ENCODE assay signal across 14 cellular contexts in the genomic region with DNA sequence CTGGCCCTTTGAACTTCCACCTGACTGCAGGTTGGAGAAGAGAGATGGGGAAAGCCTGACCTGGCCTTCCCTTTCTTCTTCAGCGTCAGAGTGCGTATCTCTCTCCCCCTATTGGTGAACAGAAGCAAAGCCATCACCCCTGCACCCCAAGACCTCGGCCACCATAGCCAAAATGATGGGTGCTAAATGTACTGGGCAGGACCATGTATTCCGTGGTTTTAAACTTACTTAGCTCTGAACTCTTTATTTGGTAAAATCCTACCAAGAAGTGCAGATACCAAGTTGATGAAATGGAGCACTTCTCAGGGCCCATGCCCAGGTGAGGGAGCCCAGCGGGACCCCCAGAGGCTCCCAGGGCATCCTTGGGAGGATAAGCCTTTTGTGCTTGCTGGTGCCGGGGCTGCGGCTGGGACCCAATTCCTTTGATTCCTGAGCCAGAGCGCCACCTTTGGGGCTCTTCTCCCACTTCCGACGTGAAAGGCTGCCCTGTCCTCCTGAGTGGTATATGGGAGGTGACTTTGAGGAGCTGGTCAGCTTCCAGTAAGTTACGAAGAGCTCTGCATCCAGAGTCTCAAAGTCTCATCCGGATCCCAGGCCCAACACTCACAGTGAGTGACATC. TPM values are rescaled to one million over a fixed set of nuclear protein-coding genes. Genes with fewer than 3 reads are reported as not detected.
DNase-seq lines count a peak whose midpoint lies in the region; ATAC-seq, FAIRE-seq and TF ChIP-seq lines count a peak whose summit lies in the region.
"Had no signal": no experiment of that assay in that cellular context is flagged by ENCODE, and none has a peak within 500 bp of the region (broad histone marks: within the 10 kb centered on the region; RNA-seq: fewer than 3 reads in every experiment).

No MANE protein-coding gene starts in this region.

- no peak overlapping the region; the same call in 1 of the 2 replicates for H4K8ac ChIP-seq in H1 (ENCODE audit: extremely low read depth, insufficient read depth, low read length)

- TF ChIP-seq CTCF in H1 (IDR thresholded peaks at IDR 0.05; ENCODE audit: control extremely low read depth in 1 of 3, insufficient read depth in 1 of 3, low read depth in 1 of 3, low read length in 3 of 3): peak; percentile 29 to 37 (median 32); a peak in 3 of 4 replicates
- TF ChIP-seq CTCF in PC-9 (conservative IDR thresholded peaks at IDR 0.05): no peak

- no peak overlapping the region for H2BK20ac ChIP-seq in H1 (ENCODE audit: low read length)

- H3K79me2 ChIP-seq in H1 (ENCODE audit: control insufficient read depth in 1 of 2, insufficient read depth in 2 of 2, low read length in 2 of 2) (peaks cover 0 to 96% of the 10 kb centered on the region in 2 experiments; a peak in 3 of 4 replicates), PC-9 (ENCODE audit: low read depth) (no peaks in the 10 kb centered on the region)

- no peak for TF ChIP-seq EP300 in H1 (IDR thresholded peaks at IDR 0.05; ENCODE audit: borderline replicate concordance in 1 of 2, low read depth in 2 of 2, low read length in 2 of 2)

- no peak overlapping the region for H3K56ac ChIP-seq in H1 (replicated peaks; ENCODE audit: insufficient read length, low read depth, low read length)

- POLR2A ChIA-PET in H1 (lab: Charles Lee; ENCODE audit: partially characterized antibody) (interaction anchor here (0.6 to 29.3 kb wide), 11 partner anchors 8 to 392 kb away, joined by 3 to 531 read pairs (median 4); a partner anchor contains a TSS), PC-9 (lab: Charles Lee; ENCODE audit: unreplicated experiment) (no interaction called here)

- H2BK15ac ChIP-seq in H1 (ENCODE audit: low read length): no peak overlapping the region

- H3K23me2 ChIP-seq in H1 (ENCODE audit: low read depth, low read length): no peaks in the 10 kb centered on the region

- no peak overlapping the region for H3K9ac ChIP-seq in H1 (replicated peaks in 1 of 4; ENCODE audit: extremely low read depth in 1 of 4, low read depth in 3 of 4, low read length in 3 of 4)

- no peak overlapping the region for H4K5ac ChIP-seq in H1 (ENCODE audit: insufficient read length, low read depth, low read length)

- WGBS in H1 (ENCODE audit: extremely low coverage in 1 of 2, insufficient coverage in 1 of 2, insufficient read length in 1 of 2, insufficient replicate concordance in 2 of 2, low coverage in 1 of 2, low lambda C conversion rate in 2 of 2, missing lambda C conversion rate in 1 of 2), 2 experiments: 75% methylated on average over 12 of the region's 12 CpGs; no CpG with 5 or more reads in 1 of the 2 experiments

- H3K14ac ChIP-seq in H1 (ENCODE audit: insufficient read length): no peak overlapping the region

- H2BK12ac ChIP-seq in H1 (ENCODE audit: low read depth, low read length): no peak overlapping the region

- H3K27me3 ChIP-seq in H1 (replicated peaks in 1 of 4; ENCODE audit: control insufficient read depth in 3 of 4, extremely low read depth in 1 of 4, insufficient read depth in 3 of 4, low read length in 3 of 4): no peaks in the 10 kb centered on the region
- H3K27me3 ChIP-seq in PC-9 (ENCODE audit: insufficient read depth, low read depth): peaks cover 99% of the 10 kb centered on the region
- H3K27me3 ChIP-seq: heart left ventricle, vagina had no signal

- H3K27me3 Mint-ChIP-seq in activated naive CD4-positive, alpha-beta T cell treated with anti-CD3 and anti-CD28 coated beads for 36 hours (ENCODE audit: low read depth): no peaks in the 10 kb centered on the region
- no peaks in the 10 kb centered on the region for H3K27me3 Mint-ChIP-seq in activated naive CD4-positive, alpha-beta T cell treated with anti-CD3 and anti-CD28 coated beads, Interleukin-2, amount 10 ng/mL, durations not matched to agents 7 days and 5 days
- no peaks in the 10 kb centered on the region for H3K27me3 Mint-ChIP-seq in stimulated activated naive CD8-positive, alpha-beta T cell treated with anti-CD3 and anti-CD28 coated beads, Interleukin-15, amount 100 ng/mL, for 72 hours

- H3F3A ChIP-seq in PC-9 (ENCODE audit: insufficient read depth, low read depth): no peaks in the 10 kb centered on the region

- H3K79me1 ChIP-seq in H1 (ENCODE audit: low read depth, low read length): peaks cover 34% of the 10 kb centered on the region

- no peaks in the 10 kb centered on the region for H3K9me3 Mint-ChIP-seq in activated naive CD4-positive, alpha-beta T cell treated with anti-CD3 and anti-CD28 coated beads for 36 hours
- no peaks in the 10 kb centered on the region for H3K9me3 Mint-ChIP-seq in activated naive CD4-positive, alpha-beta T cell treated with anti-CD3 and anti-CD28 coated beads, Interleukin-2, amount 10 ng/mL, durations not matched to agents 7 days and 5 days
- no peaks in the 10 kb centered on the region for H3K9me3 Mint-ChIP-seq in stimulated activated naive CD8-positive, alpha-beta T cell treated with anti-CD3 and anti-CD28 coated beads, Interleukin-15, amount 100 ng/mL, for 72 hours

- H3K18ac ChIP-seq in H1 (ENCODE audit: extremely low read depth, low read length): no peak overlapping the region

- no peak overlapping the region for H3K27ac ChIP-seq in H1 (ENCODE audit: low read depth, low read length)
- H3K27ac ChIP-seq in PC-9: no peak overlapping the region
- H3K27ac ChIP-seq: vagina had no signal

- no peak overlapping the region for H4K91ac ChIP-seq in H1 (replicated peaks; ENCODE audit: insufficient read length, low read length)

- no peak for DNase-seq in activated naive CD4-positive, alpha-beta T cell treated with anti-CD3 and anti-CD28 coated beads for 36 hours
- DNase-seq in activated naive CD4-positive, alpha-beta T cell treated with anti-CD3 and anti-CD28 coated beads, Interleukin-2, amount 10 ng/mL, durations not matched to agents 7 days and 5 days: no peak
- DNase-seq in H1 (ENCODE audit: low read depth in 1 of 2, low spot score in 2 of 2): peak in 1 of 2 experiments; percentile 56
- DNase-seq in stimulated activated naive CD8-positive, alpha-beta T cell treated with anti-CD3 and anti-CD28 coated beads, Interleukin-15, amount 100 ng/mL, for 72 hours: no peak
- DNase-seq in PC-9: no peak
- no peak for DNase-seq in HK-2 (ENCODE audit: unreplicated experiment)
- DNase-seq: heart left ventricle, IMR-90, NCI-H1694, NCI-H69 had no signal

- H2AFZ ChIP-seq in H1 (ENCODE audit: low read length) (no peak overlapping the region), PC-9 (no peak overlapping the region)

- peak; percentile 14 for ATAC-seq in stimulated activated naive CD8-positive, alpha-beta T cell treated with anti-CD3 and anti-CD28 coated beads, Interleukin-15, amount 100 ng/mL, for 72 hours
- ATAC-seq in HG03457 (IDR thresholded peaks at IDR 0.05; ENCODE audit: unreplicated experiment): no peak
- ATAC-seq: heart left ventricle had no signal

- H3K9me2 ChIP-seq in PC-9 (ENCODE audit: insufficient read depth): no peaks in the 10 kb centered on the region

- H3K4me1 ChIP-seq in H1 (replicated peaks in 1 of 4; ENCODE audit: control insufficient read depth in 3 of 4, insufficient read depth in 4 of 4, low read length in 3 of 4) (peaks cover 0 to 3% (median 0%) of the 10 kb centered on the region in 4 experiments; a peak in 6 of 7 replicates), PC-9 (replicated peaks; ENCODE audit: insufficient read depth) (no peaks in the 10 kb centered on the region)

- no peak overlapping the region for H3K4ac ChIP-seq in H1 (replicated peaks; ENCODE audit: insufficient read length, low read depth, low read length)

- peak; percentile 35 to 41; a peak in 3 of 4 replicates for TF ChIP-seq RAD21 in H1 (IDR thresholded peaks at IDR 0.05 in 1 of 2, conservative IDR thresholded peaks at IDR 0.05 in 1 of 2; ENCODE audit: low read depth in 2 of 2, low read length in 2 of 2)

- no TSS peak for BruUV-seq in PC-9 (replicated peaks; lab: Mats Ljungman, UMichigan)

- CTCF ChIA-PET in activated naive CD4-positive, alpha-beta T cell treated with anti-CD3 and anti-CD28 coated beads for 36 hours (lab: Charles Lee): interaction anchor here (1.1 to 1.4 kb wide), 2 partner anchors 15 to 287 kb away, joined by 3 to 6 read pairs; no protein-coding TSS in a partner anchor
- CTCF ChIA-PET in activated naive CD4-positive, alpha-beta T cell treated with anti-CD3 and anti-CD28 coated beads, Interleukin-2, amount 10 ng/mL, durations not matched to agents 7 days and 5 days (lab: Charles Lee): interaction anchor here (1.2 to 1.3 kb wide), 2 partner anchors 9 to 285 kb away, joined by 4 read pairs; no protein-coding TSS in a partner anchor
- CTCF ChIA-PET in H1 (lab: Charles Lee; ENCODE audit: partially characterized antibody) (interaction anchor here (0.6 to 3.4 kb wide), 31 partner anchors 9 to 436 kb away, joined by 3 to 20 read pairs (median 4); no protein-coding TSS in a partner anchor), PC-9 (lab: Charles Lee) (no interaction called here)

- H3K36me3 ChIP-seq in H1 (ENCODE audit: control insufficient read depth in 2 of 4, insufficient read depth in 4 of 4, low read length in 3 of 4) (peaks cover 58 to 100% (median 90%) of the 10 kb centered on the region in 4 experiments), PC-9 (ENCODE audit: low read depth) (no peaks in the 10 kb centered on the region)

- peaks cover 92% of the 10 kb centered on the region for H3K36me3 Mint-ChIP-seq in activated naive CD4-positive, alpha-beta T cell treated with anti-CD3 and anti-CD28 coated beads for 36 hours (ENCODE audit: low read depth)
- peaks cover 89% of the 10 kb centered on the region for H3K36me3 Mint-ChIP-seq in activated naive CD4-positive, alpha-beta T cell treated with anti-CD3 and anti-CD28 coated beads, Interleukin-2, amount 10 ng/mL, durations not matched to agents 7 days and 5 days

- no peak for FAIRE-seq in H1 (lab: Jason Lieb, UNC)
- FAIRE-seq: GM18507 had no signal

- no peak overlapping the region for H2BK120ac ChIP-seq in H1 (replicated peaks; ENCODE audit: low read depth, low read length)

- intact Hi-C loops in activated naive CD4-positive, alpha-beta T cell treated with anti-CD3 and anti-CD28 coated beads for 36 hours (cut with micrococcal nuclease): no loop called here
- intact Hi-C loops in PC-9 (cut with micrococcal nuclease; ENCODE audit: unreplicated experiment): no loop called here

- no peaks in the 10 kb centered on the region for H3K9me3 ChIP-seq in H1 (ENCODE audit: insufficient read depth in 2 of 2, low read depth in 1 of 2, low read length in 1 of 2)
- H3K9me3 ChIP-seq in PC-9 (ENCODE audit: insufficient read depth, low read depth): no peaks in the 10 kb centered on the region
- H3K9me3 ChIP-seq: heart left ventricle, vagina had no signal

- no peak overlapping the region for H3K4me3 ChIP-seq in H1 (ENCODE audit: extremely low read depth in 1 of 4, insufficient read depth in 2 of 4, low read depth in 3 of 4, low read length in 4 of 4)
- H3K4me3 ChIP-seq in PC-9: no peak overlapping the region
- H3K4me3 ChIP-seq: heart left ventricle, vagina had no signal

- no peak overlapping the region for H2BK5ac ChIP-seq in H1 (ENCODE audit: low read depth, low read length)

- peaks cover 34 to 69% of the 10 kb centered on the region in 2 experiments for H4K20me1 ChIP-seq in H1 (replicated peaks in 1 of 2; ENCODE audit: control insufficient read depth in 1 of 2, insufficient read depth in 2 of 2, low read length in 2 of 2)
- no peaks in the 10 kb centered on the region for H4K20me1 ChIP-seq in PC-9 (ENCODE audit: insufficient read depth)

- peak overlapping the region; percentile 68 for H3K27ac Mint-ChIP-seq in activated naive CD4-positive, alpha-beta T cell treated with anti-CD3 and anti-CD28 coated beads for 36 hours
- H3K27ac Mint-ChIP-seq in activated naive CD4-positive, alpha-beta T cell treated with anti-CD3 and anti-CD28 coated beads, Interleukin-2, amount 10 ng/mL, durations not matched to agents 7 days and 5 days: no peak overlapping the region
- peak overlapping the region in 1 of 2 donors; percentile 94 for H3K27ac Mint-ChIP-seq in stimulated activated naive CD8-positive, alpha-beta T cell treated with anti-CD3 and anti-CD28 coated beads, Interleukin-15, amount 100 ng/mL, for 72 hours

- no peak overlapping the region for H3K4me3 Mint-ChIP-seq in activated naive CD4-positive, alpha-beta T cell treated with anti-CD3 and anti-CD28 coated beads for 36 hours
- no peak overlapping the region for H3K4me3 Mint-ChIP-seq in activated naive CD4-positive, alpha-beta T cell treated with anti-CD3 and anti-CD28 coated beads, Interleukin-2, amount 10 ng/mL, durations not matched to agents 7 days and 5 days
- H3K4me3 Mint-ChIP-seq in stimulated activated naive CD8-positive, alpha-beta T cell treated with anti-CD3 and anti-CD28 coated beads, Interleukin-15, amount 100 ng/mL, for 72 hours: peak overlapping the region; percentile 25 to 49

- H3K4me2 ChIP-seq in H1 (ENCODE audit: insufficient read depth in 1 of 2, low read depth in 2 of 2, low read length in 2 of 2) (no peak overlapping the region), PC-9 (no peak overlapping the region)

- no peak; a peak in 1 of 3 replicates for TF ChIP-seq POLR2A in H1 (IDR thresholded peaks at IDR 0.05; ENCODE audit: control extremely low read depth in 1 of 2, low read depth in 2 of 2, low read length in 2 of 2)

- H3K4me1 Mint-ChIP-seq in activated naive CD4-positive, alpha-beta T cell treated with anti-CD3 and anti-CD28 coated beads for 36 hours (ENCODE audit: low read depth): peaks cover 98% of the 10 kb centered on the region
- peaks cover 88% of the 10 kb centered on the region for H3K4me1 Mint-ChIP-seq in activated naive CD4-positive, alpha-beta T cell treated with anti-CD3 and anti-CD28 coated beads, Interleukin-2, amount 10 ng/mL, durations not matched to agents 7 days and 5 days
- H3K4me1 Mint-ChIP-seq in stimulated activated naive CD8-positive, alpha-beta T cell treated with anti-CD3 and anti-CD28 coated beads, Interleukin-15, amount 100 ng/mL, for 72 hours: peaks cover 99% of the 10 kb centered on the region

- H2AK5ac ChIP-seq in H1 (ENCODE audit: low read depth, low read length): no peak overlapping the region

- H3K23ac ChIP-seq in H1 (ENCODE audit: insufficient read length): no peak overlapping the region

RNA-seq across cellular contexts. Expression of a gene that starts 9.4 kb away (rescaled TPM):
- total RNA-seq in activated naive CD4-positive, alpha-beta T cell treated with anti-CD3 and anti-CD28 coated beads for 36 hours: 100 to 1,000 TPM; 486 to 497 TPM
- polyA plus RNA-seq in PFSK-1 (2012; ENCODE audit: insufficient read length, low read depth): 156 TPM
- total RNA-seq in H1 (2021; fragmentation: NEBNext Ultra II Directional; extraction: Animal tissue kit (Norgen Biotek cat#: 25700)): 217 and 223 TPM in 2 replicates
- polyA plus RNA-seq in H1 (2011; rRNA removed): 35.7 and 41.7 TPM in 2 replicates
- polyA plus RNA-seq in H1 (2011; cell fraction: cytosol; rRNA removed): 47.1 TPM
- 39.0 TPM for polyA plus RNA-seq in H1 (2011; cell fraction: nucleus; rRNA removed)
- 42.0 to 64.8 TPM (median 44.2 TPM) in 4 replicates for polyA plus RNA-seq in H1 (2012, experiment 1 of 2)
- polyA plus RNA-seq in H1 (2012, experiment 2 of 2): 17.1 TPM
- polyA plus RNA-seq in H1 (2013, experiment 1 of 2): 75.1 TPM
- 72.0 TPM for polyA plus RNA-seq in H1 (2013, experiment 2 of 2)
- polyA minus RNA-seq in H1 (2011; rRNA and poly(A)+ RNA removed): 229 and 269 TPM in 2 replicates
- polyA minus RNA-seq in H1 (2011; cell fraction: cytosol; rRNA and poly(A)+ RNA removed): 132 TPM
- polyA minus RNA-seq in H1 (2011; cell fraction: nucleus; rRNA and poly(A)+ RNA removed): 91.3 TPM
- 0.09 TPM in 1 of 2 replicates, not detected in the other for total RNA-seq in PC-9 (2021)

RNA-seq across cellular contexts. Expression of a gene that starts 38.0 kb away (rescaled TPM):
- 10 to 100 TPM; 10.3 to 12.8 TPM for total RNA-seq in activated naive CD4-positive, alpha-beta T cell treated with anti-CD3 and anti-CD28 coated beads for 36 hours
- 5.7 TPM for polyA plus RNA-seq in PFSK-1 (2012; ENCODE audit: insufficient read length, low read depth)
- 26.4 and 27.6 TPM in 2 replicates for total RNA-seq in H1 (2021; fragmentation: NEBNext Ultra II Directional; extraction: Animal tissue kit (Norgen Biotek cat#: 25700))
- polyA plus RNA-seq in H1 (2011; rRNA removed): 1.8 and 3.8 TPM in 2 replicates
- polyA plus RNA-seq in H1 (2011; cell fraction: cytosol; rRNA removed): 5.3 TPM
- 2.1 TPM for polyA plus RNA-seq in H1 (2011; cell fraction: nucleus; rRNA removed)
- polyA plus RNA-seq in H1 (2012, experiment 1 of 2): 11.4 to 17.3 TPM (median 14.4 TPM) in 4 replicates
- 1.1 TPM for polyA plus RNA-seq in H1 (2012, experiment 2 of 2)
- polyA plus RNA-seq in H1 (2013, experiment 1 of 2): 8.7 TPM
- polyA plus RNA-seq in H1 (2013, experiment 2 of 2): 9.3 TPM
- polyA minus RNA-seq in H1 (2011; rRNA and poly(A)+ RNA removed): 2.4 TPM in 2 replicates
- polyA minus RNA-seq in H1 (2011; cell fraction: cytosol; rRNA and poly(A)+ RNA removed): 2.1 TPM
- polyA minus RNA-seq in H1 (2011; cell fraction: nucleus; rRNA and poly(A)+ RNA removed): 4.9 TPM
- total RNA-seq in PC-9 (2021): 9.0 and 13.2 TPM in 2 replicates

Comparison
In these comparisons a context has a peak if more than half of its experiments do, and no peak if none do; other contexts are left out.
1. H3K4me3 Mint-ChIP-seq: peak in stimulated activated naive CD8-positive, alpha-beta T cell treated with anti-CD3 and anti-CD28 coated beads, Interleukin-15, amount 100 ng/mL, for 72 hours (2 of 2); none in activated naive CD4-positive, alpha-beta T cell treated with anti-CD3 and anti-CD28 coated beads for 36 hours (single experiment) and activated naive CD4-positive, alpha-beta T cell treated with anti-CD3 and anti-CD28 coated beads, Interleukin-2, amount 10 ng/mL, durations not matched to agents 7 days and 5 days (single experiment).
2. RNA of a gene that starts 9.4 kb away (total RNA-seq): 486 to 497 TPM in activated naive CD4-positive, alpha-beta T cell treated with anti-CD3 and anti-CD28 coated beads for 36 hours and 217 to 223 TPM in H1; 0.09 TPM in PC-9; every median in the first group is over 100 times any median in the second.